In genomic region chr5:169091396-169091980, GRCh38 we compare ENCODE assay signal across 20 cellular contexts.
DNase-seq lines count a peak whose midpoint lies in the region; ATAC-seq and TF ChIP-seq lines count a peak whose summit lies in the region.
"Had no signal": no experiment of that assay in that cellular context is flagged by ENCODE, and none has a peak within 500 bp of the region (broad histone marks: within the 10 kb centered on the region; RNA-seq: fewer than 3 reads in every experiment).

No MANE protein-coding gene starts in this region.

- no CpG with 5 or more reads among the region's 9 CpGs for WGBS in neuronal stem cell (ENCODE audit: extremely low coverage in 2 of 2, insufficient read length in 2 of 2, insufficient replicate concordance in 1 of 2), 2 donors

- H4K8ac ChIP-seq in neuronal stem cell (ENCODE audit: low read depth, low read length) = no peak overlapping the region

- no peaks in the 10 kb centered on the region for H3K27me3 ChIP-seq in kidney epithelial cell (ENCODE audit: control insufficient read depth, insufficient read depth, low read length)
- H3K27me3 ChIP-seq in neuronal stem cell (ENCODE audit: control insufficient read depth in 3 of 3, insufficient read depth in 3 of 3, low read depth in 1 of 3, low read length in 3 of 3) = no peaks in the 10 kb centered on the region

- no peaks in the 10 kb centered on the region for H3K79me1 ChIP-seq in neuronal stem cell (ENCODE audit: low read depth, low read length)

- peak; percentile 30 for DNase-seq in HK-2 (ENCODE audit: unreplicated experiment)
- DNase-seq in cerebellar cortex (ENCODE audit: low spot score) = peak; percentile 91
- DNase-seq in kidney epithelial cell (ENCODE audit: low read depth) = peak; percentile 42
- no peak for DNase-seq in neuronal stem cell (ENCODE audit: low spot score)
- no peak for DNase-seq in activated CD4-positive, CD25-positive, alpha-beta regulatory T cell (lab: John Stamatoyannopoulos, UW)
- DNase-seq: Caco-2; CD4-positive, CD25-positive, alpha-beta regulatory T cell; GDM1; H7; KG1; NCI-H1092; NCI-H1436; NCI-H187 treated with DMSO at 0.1 percent for 48 hours; NCI-H226; NCI-H524; NCI-H82; Right ventricle myocardium superior had no signal

- no peak overlapping the region for H2AK5ac ChIP-seq in neuronal stem cell (ENCODE audit: low read depth, low read length)

- no peak overlapping the region for H3K14ac ChIP-seq in neuronal stem cell (ENCODE audit: low read length)

- no peak overlapping the region for H2AFZ ChIP-seq in neuronal stem cell (ENCODE audit: low read length)

- H3K9ac ChIP-seq in neuronal stem cell (ENCODE audit: low read depth, low read length, poor library complexity) = no peak overlapping the region

- no peak overlapping the region for H3K4me3 ChIP-seq in kidney epithelial cell (ENCODE audit: low read depth, low read length)
- H3K4me3 ChIP-seq in neuronal stem cell (ENCODE audit: low read length in 2 of 2) = no peak overlapping the region

- H3K23ac ChIP-seq in neuronal stem cell (ENCODE audit: low read depth, low read length, poor library complexity) = no peak overlapping the region

- H3K18ac ChIP-seq in neuronal stem cell (ENCODE audit: low read length) = peak overlapping the region; percentile 12

- H3K4ac ChIP-seq in neuronal stem cell (ENCODE audit: low read length) = no peak overlapping the region

- peaks cover 0 to 10% of the 10 kb centered on the region in 2 donors for H3K4me1 ChIP-seq in neuronal stem cell (ENCODE audit: control insufficient read depth in 2 of 2, insufficient read depth in 1 of 2, low read depth in 1 of 2, low read length in 2 of 2)

- no peak overlapping the region for H2BK15ac ChIP-seq in neuronal stem cell (ENCODE audit: low read length)

- H3K27ac ChIP-seq in neuronal stem cell (replicated peaks; ENCODE audit: low read length) = no peak overlapping the region
- H3K27ac ChIP-seq: HL-60 had no signal

- no peak overlapping the region for H3K4me2 ChIP-seq in neuronal stem cell (ENCODE audit: insufficient read depth, low read length, poor library complexity, severe bottlenecking)

- H3K36me3 ChIP-seq in kidney epithelial cell (ENCODE audit: control insufficient read depth, insufficient read depth, low read length) (no peaks in the 10 kb centered on the region), neuronal stem cell (replicated peaks in 1 of 2; ENCODE audit: control insufficient read depth in 2 of 2, insufficient read depth in 2 of 2, low read length in 2 of 2) (no peaks in the 10 kb centered on the region)

- TF ChIP-seq CTCF in kidney epithelial cell (IDR thresholded peaks at IDR 0.05; ENCODE audit: insufficient read depth, low read length, poor library complexity, severe bottlenecking) = no peak

- H2BK5ac ChIP-seq in neuronal stem cell (ENCODE audit: low read length) = no peak overlapping the region

- H3K9me3 ChIP-seq in neuronal stem cell (replicated peaks in 1 of 2; ENCODE audit: control insufficient read depth in 2 of 2, insufficient read depth in 1 of 2, low read depth in 1 of 2, low read length in 2 of 2) = peaks cover 0 to 2% of the 10 kb centered on the region in 2 donors
- H3K9me3 ChIP-seq: Caco-2 had no signal

- no peak overlapping the region for H4K91ac ChIP-seq in neuronal stem cell (ENCODE audit: low read depth, low read length, poor library complexity)

- no peak overlapping the region for H2BK12ac ChIP-seq in neuronal stem cell (ENCODE audit: low read length)

- H2BK120ac ChIP-seq in neuronal stem cell (ENCODE audit: low read depth, low read length) = no peak overlapping the region

- no peak for ATAC-seq in GM18867 (IDR thresholded peaks at IDR 0.05; ENCODE audit: unreplicated experiment)
- ATAC-seq in GM19035 (IDR thresholded peaks at IDR 0.05; ENCODE audit: unreplicated experiment) = no peak

Comparison
In these comparisons a context has a peak if more than half of its experiments do, and no peak if none do; other contexts are left out.
1. DNase-seq: peak in HK-2 (single experiment), cerebellar cortex (single experiment) and kidney epithelial cell (single experiment); none in neuronal stem cell (single experiment) and activated CD4-positive, CD25-positive, alpha-beta regulatory T cell (0 of 4).